ENCODE assay signal across 8 cellular contexts in genomic region chr14:91154851-91155625, GRCh38. TPM values are rescaled to one million over a fixed set of nuclear protein-coding genes. Genes with fewer than 3 reads are reported as not detected.
DNase-seq lines count a peak whose midpoint lies in the region; ATAC-seq and TF ChIP-seq lines count a peak whose summit lies in the region.

No MANE protein-coding gene starts in this region.

- H3K18ac ChIP-seq in H9 (ENCODE audit: insufficient read length, low read depth, low read length): no peak overlapping the region

- no peak overlapping the region for H3K27ac ChIP-seq in H9 (ENCODE audit: insufficient read length, low read depth, low read length)

- no peak overlapping the region for H3K9ac ChIP-seq in H9 (ENCODE audit: extremely low read depth, insufficient read length, low read length)

- H4K8ac ChIP-seq in H9 (replicated peaks; ENCODE audit: insufficient read length, low read depth, low read length): no peak overlapping the region

- H3K9me3 ChIP-seq in H9 (ENCODE audit: control insufficient read depth, low read depth, low read length): no peaks in the 10 kb centered on the region

- H3K36me3 Mint-ChIP-seq in H9 (ENCODE audit: insufficient read depth in 1 of 3, low read depth in 3 of 3): peaks cover 0 to 24% (median 18%) of the 10 kb centered on the region in 3 experiments; a peak in 3 of 7 replicates

- H2BK12ac ChIP-seq in H9 (ENCODE audit: insufficient read length, low read depth, low read length): no peak overlapping the region

- no peak overlapping the region for H2BK5ac ChIP-seq in H9 (ENCODE audit: insufficient read length, low read length)

- 0 out of 7 replicates have a peak overlapping the region, but pooled peaks of 2 of the 3 experiments have one; percentile 40 to 71 for H3K27ac Mint-ChIP-seq in H9

- no peak overlapping the region for H3K23ac ChIP-seq in H9 (ENCODE audit: insufficient read length, low read depth, low read length)

- H3K4me2 ChIP-seq in H9 (ENCODE audit: insufficient read depth, insufficient read length, low read length): no peak overlapping the region

- in situ Hi-C loops in ACHN (cut with HindIII; ENCODE audit: low pct_ligation_motif_present, low pct_unique_long_range_greater_than_20kb, low sequenced_read_pairs): loop anchor here (25.0 kb wide), 1 partner anchor 243 kb away; no protein-coding TSS in a partner anchor

- no peaks in the 10 kb centered on the region for H3K27me3 Mint-ChIP-seq in H9 (ENCODE audit: low read depth)

- no peaks in the 10 kb centered on the region for H4K20me1 ChIP-seq in H9 (ENCODE audit: control insufficient read depth, insufficient read depth, insufficient read length)

- H3K23me2 ChIP-seq in H9 (ENCODE audit: insufficient read length, low read depth, low read length, poor library complexity, severe bottlenecking): no peaks in the 10 kb centered on the region

- no peak overlapping the region for H2AK5ac ChIP-seq in H9 (ENCODE audit: insufficient read length, low read length)

- H3K14ac ChIP-seq in H9 (ENCODE audit: insufficient read depth, low read length): no peak overlapping the region

- H3T11ph ChIP-seq in H9 (ENCODE audit: low read length): no peak overlapping the region

- WGBS in H9 (ENCODE audit: extremely low coverage, insufficient read length, low lambda C conversion rate): no CpG with 5 or more reads among the region's 16 CpGs

- TF ChIP-seq CTCF in H9 (conservative IDR thresholded peaks at IDR 0.05) (no peak), epithelial cell of esophagus (IDR thresholded peaks at IDR 0.05; ENCODE audit: insufficient read depth, low read depth, low read length, missing control alignments) (no peak), omental fat pad (IDR thresholded peaks at IDR 0.05) (no peak)

- H3K4me1 ChIP-seq in H9 (ENCODE audit: insufficient read depth, low read length): no peaks in the 10 kb centered on the region

- no peak overlapping the region for H3K4me3 ChIP-seq in epithelial cell of esophagus (ENCODE audit: low read length)

- no peaks in the 10 kb centered on the region for H3K9me3 Mint-ChIP-seq in H9

- no peak overlapping the region for H3K4me3 Mint-ChIP-seq in H9

- 0 out of 4 replicates have a peak, but pooled peaks cover 0 to 2% of the 10 kb centered on the region in 2 experiments for H3K4me1 Mint-ChIP-seq in H9

- H3K79me1 ChIP-seq in H9 (ENCODE audit: insufficient read depth, low read depth, low read length, poor library complexity, severe bottlenecking): no peaks in the 10 kb centered on the region

- H3K56ac ChIP-seq in H9 (ENCODE audit: insufficient read length, low read depth, low read length): no peak overlapping the region

- no peak overlapping the region for H3K4ac ChIP-seq in H9 (ENCODE audit: low read depth, low read length)

- ATAC-seq in omental fat pad (ENCODE audit: low FRiP score): peak; percentile 72
- ATAC-seq in HG03354 (IDR thresholded peaks at IDR 0.05; ENCODE audit: poor library complexity, severe bottlenecking, unreplicated experiment): no peak
- no peak for ATAC-seq in GM18909 (IDR thresholded peaks at IDR 0.05; ENCODE audit: poor library complexity, unreplicated experiment)

- no peak overlapping the region for H2BK20ac ChIP-seq in H9 (ENCODE audit: low read depth, low read length, poor library complexity, severe bottlenecking)

- H3K27me3 ChIP-seq in H9 (ENCODE audit: insufficient read depth, low read length): no peaks in the 10 kb centered on the region

- no peak overlapping the region for H2BK120ac ChIP-seq in H9 (ENCODE audit: low read depth, low read length, poor library complexity, severe bottlenecking)

- H2BK15ac ChIP-seq in H9 (ENCODE audit: low read depth, low read length): no peak overlapping the region

- no peak overlapping the region for H4K5ac ChIP-seq in H9 (ENCODE audit: insufficient read length, low read depth, low read length)

- H3K79me2 ChIP-seq in H9 (ENCODE audit: insufficient read depth, low read length): no peaks in the 10 kb centered on the region

- DNase-seq in ACHN (peak; percentile 83), H9 (no peak), NCI-H526 (lab: John Stamatoyannopoulos, UW) (peak; percentile 87 to 89), epithelial cell of esophagus (ENCODE audit: low read depth) (peak; percentile 74), omental fat pad (ENCODE audit: low spot score) (peak; percentile 54), HPDE6-E6E7 (ENCODE audit: extremely low spot score) (no peak)

- no peak overlapping the region for H4K91ac ChIP-seq in H9 (ENCODE audit: insufficient read length, low read depth, low read length)

- H2AFZ ChIP-seq in H9 (ENCODE audit: low read length): no peak overlapping the region

RNA-seq across cellular contexts. Expression of gene DGLUCY, which starts 41.2 kb away (rescaled TPM):
- total RNA-seq in H9 (2021) (24.8 and 29.6 TPM in 2 replicates), omental fat pad (10 to 100 TPM; 27.5 to 93.2 (median 39.3) TPM)

Comparison
In these comparisons a context has a peak if more than half of its experiments do, and no peak if none do; other contexts are left out.
1. DNase-seq: peak in ACHN (single experiment), NCI-H526 (2 of 2), epithelial cell of esophagus (single experiment) and omental fat pad (single experiment); none in H9 (single experiment) and HPDE6-E6E7 (single experiment).